Comparison of ENCODE assay signal across 10 cellular contexts in genomic region chr6:81171991-81172740, GRCh38.
DNase-seq lines count a peak whose midpoint lies in the region; ATAC-seq lines count a peak whose summit lies in the region.
"Had no signal": no experiment of that assay in that cellular context is flagged by ENCODE, and none has a peak within 500 bp of the region (broad histone marks: within the 10 kb centered on the region; RNA-seq: fewer than 3 reads in every experiment).

No MANE protein-coding gene starts in this region.

- ATAC-seq in Right ventricle myocardium inferior, result peak; percentile 92
- no peak for ATAC-seq in HG03108 (IDR thresholded peaks at IDR 0.05; ENCODE audit: unreplicated experiment)
- ATAC-seq: mucosa of descending colon had no signal

- H3K27me3 ChIP-seq in muscle layer of duodenum (ENCODE audit: low read depth, low read length), result no peaks in the 10 kb centered on the region

- no peaks in the 10 kb centered on the region for H3K9me3 ChIP-seq in muscle layer of duodenum (ENCODE audit: control insufficient read depth in 1 of 2, low read length in 2 of 2)
- H3K9me3 ChIP-seq: mucosa of descending colon had no signal

- H3K27ac ChIP-seq in muscle layer of duodenum (ENCODE audit: low read length), result peak overlapping the region; percentile 76

- no peaks in the 10 kb centered on the region for H3K36me3 ChIP-seq in muscle layer of duodenum (ENCODE audit: control insufficient read depth in 1 of 2, insufficient read depth in 2 of 2, low read length in 2 of 2)

- no peak overlapping the region for H3K4me3 ChIP-seq in muscle layer of duodenum (ENCODE audit: low read depth in 1 of 2, low read length in 2 of 2)
- H3K4me3 ChIP-seq: mucosa of descending colon had no signal

- intact Hi-C loops in Right ventricle myocardium inferior (cut with DNase I), result no loop called here
- intact Hi-C loops in cardiac septum (cut with DNase I), result no loop called here

- H3K4me1 ChIP-seq in muscle layer of duodenum (ENCODE audit: control insufficient read depth in 1 of 2, insufficient read depth in 2 of 2, low read length in 2 of 2), result peaks cover 5 to 11% of the 10 kb centered on the region in 2 donors

- DNase-seq in Right ventricle myocardium inferior (ENCODE audit: missing footprints), result peak; percentile 41
- no peak for DNase-seq in cardiac septum (ENCODE audit: low spot score)
- DNase-seq in fibroblast of gingiva (ENCODE audit: low read depth), result peak; percentile 76
- no peak for DNase-seq in SKM-1 (lab: John Stamatoyannopoulos, UW; ENCODE audit: unreplicated experiment)
- DNase-seq in epidermal melanocyte (ENCODE audit: insufficient read length, low spot score), result no peak
- no peak for DNase-seq in anterior cingulate cortex (lab: John Stamatoyannopoulos, UW)
- DNase-seq: NCI-H2227 treated with DMSO at 0.1 percent for 48 hours had no signal

Comparison
In these comparisons a context has a peak if more than half of its experiments do, and no peak if none do; other contexts are left out.
1. DNase-seq: peak in Right ventricle myocardium inferior (single experiment) and fibroblast of gingiva (single experiment); none in cardiac septum (single experiment), SKM-1 (single experiment), epidermal melanocyte (single experiment) and anterior cingulate cortex (0 of 58).